Comparison of ENCODE assay signal across 1 cellular context in genomic region chr18:58530801-58531200, GRCh38.
TF ChIP-seq lines count a peak whose summit lies in the region.

No MANE protein-coding gene starts in this region.

TF ChIP-seq in HEK293, 187 proteins besides CTCF, POLR2A, EP300 and RAD21 (continued from another document):
- TF ChIP-seq ZNF280D (tag by site-specific recombination; IDR thresholded peaks at IDR 0.05): no peak
- TF ChIP-seq ZNF843 (tag by site-specific recombination; IDR thresholded peaks at IDR 0.05): no peak
